ENCODE assay signal across 1 cellular context in the genomic region with DNA sequence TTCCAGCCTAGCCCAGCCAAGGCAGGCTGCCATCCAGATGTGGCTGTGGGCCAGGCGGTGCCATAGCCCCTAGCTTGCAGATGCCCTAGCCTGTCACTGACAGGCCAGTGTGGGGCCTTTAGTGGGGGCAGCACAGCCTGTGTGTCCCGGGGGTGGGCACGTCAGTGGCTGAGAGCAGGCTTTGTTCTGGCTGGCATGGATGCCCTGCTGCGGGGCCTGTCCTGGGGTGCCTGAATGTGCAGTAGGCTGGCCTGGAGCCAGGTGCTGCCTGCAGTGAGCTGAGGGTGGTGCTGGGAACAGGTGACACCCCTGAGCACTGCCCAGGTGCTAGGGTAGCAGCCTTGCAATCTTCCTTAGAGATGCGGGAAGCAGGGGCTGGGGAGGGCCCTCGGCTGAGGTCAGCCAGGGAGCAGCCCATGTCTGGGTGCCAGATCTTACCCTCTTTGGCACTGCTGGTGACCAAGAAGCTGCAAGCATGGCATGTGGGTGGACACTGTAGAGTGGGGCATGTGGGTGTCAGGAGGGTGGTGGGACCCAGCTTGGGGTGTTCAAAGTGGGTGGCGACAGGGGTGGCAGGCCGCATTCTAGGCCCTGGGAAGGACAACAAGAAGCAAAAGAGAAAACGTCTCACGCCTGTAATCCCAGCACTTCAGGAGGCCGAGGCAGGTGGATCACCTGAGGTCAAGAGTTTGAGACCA. TPM values are rescaled to one million over a fixed set of nuclear protein-coding genes. Genes with fewer than 3 reads are reported as not detected.
"Had no signal": no experiment of that assay in that cellular context is flagged by ENCODE, and none has a peak within 500 bp of the region (broad histone marks: within the 10 kb centered on the region; RNA-seq: fewer than 3 reads in every experiment).

No MANE protein-coding gene starts in this region.

RNA-seq across cellular contexts. Expression of gene KCNJ12, which starts 37.6 kb away (rescaled TPM):
- total RNA-seq: mammary epithelial cell had no signal
